In genomic region chr17:74875970-74876593, GRCh38 we compare ENCODE assay signal across 1 cellular context.
TF ChIP-seq lines count a peak whose summit lies in the region.

No MANE protein-coding gene starts in this region.

TF ChIP-seq in K562, 482 proteins besides CTCF, POLR2A, EP300 and RAD21 (continued from another document and continues in another):
- TF ChIP-seq MLLT1 (IDR thresholded peaks at IDR 0.05) (peak; percentile 11 to 63; a peak in 1 of 4 replicates), MTA3 (IDR thresholded peaks at IDR 0.05; ENCODE audit: borderline replicate concordance) (0 out of 2 replicates have a peak, but pooled peaks have one; percentile 62), SNAPC5 (CRISPR knock-in tag; IDR thresholded peaks at IDR 0.05) (no peak), ZNF780A (CRISPR knock-in tag; IDR thresholded peaks at IDR 0.05) (no peak), EP400 (IDR thresholded peaks at IDR 0.05) (peak; percentile 53), RBFOX2 (IDR thresholded peaks at IDR 0.05; ENCODE audit: low read depth, low read length) (peak; percentile 54; the same call in 1 of the 2 replicates), L3MBTL2 (IDR thresholded peaks at IDR 0.05) (peak; percentile 87), ZNF277 (CRISPR knock-in tag; IDR thresholded peaks at IDR 0.05; ENCODE audit: borderline replicate concordance) (no peak), ZBTB5 (IDR thresholded peaks at IDR 0.05) (no peak), ZNF316 (IDR thresholded peaks at IDR 0.05) (peak; percentile 98), TAF15 (IDR thresholded peaks at IDR 0.05; ENCODE audit: low read depth, low read length) (no peak), KDM1A (IDR thresholded peaks at IDR 0.05) (peak; percentile 67 to 78), ATF3 (IDR thresholded peaks at IDR 0.05) (peak; percentile 32; the same call in 1 of the 2 replicates), ATF3 (CRISPR knock-in tag; conservative IDR thresholded peaks at IDR 0.05) (no peak), ZNF512 (tag; IDR thresholded peaks at IDR 0.05) (no peak), NKRF (IDR thresholded peaks at IDR 0.05; ENCODE audit: borderline replicate concordance) (no peak), TFAP4 (CRISPR knock-in tag; IDR thresholded peaks at IDR 0.05; ENCODE audit: borderline replicate concordance) (peak; percentile 53), SMAD3 (CRISPR knock-in tag; conservative IDR thresholded peaks at IDR 0.05) (peak; percentile 75), EHMT2 (IDR thresholded peaks at IDR 0.05) (peak; percentile 75), CCAR2 (IDR thresholded peaks at IDR 0.05; ENCODE audit: low read depth, low read length) (no peak), PPARD (CRISPR knock-in tag; IDR thresholded peaks at IDR 0.05) (no peak), KAT8 (IDR thresholded peaks at IDR 0.05; ENCODE audit: low read depth) (no peak), ZNF407 (IDR thresholded peaks at IDR 0.05; ENCODE audit: low read depth) (no peak), TCF7L2 (IDR thresholded peaks at IDR 0.05; ENCODE audit: low read depth, low read length) (no peak), ZNF165 (CRISPR knock-in tag; IDR thresholded peaks at IDR 0.05; ENCODE audit: borderline replicate concordance) (no peak), HDAC1 (IDR thresholded peaks at IDR 0.05) (0 out of 4 replicates have a peak, but pooled peaks of 1 of the 2 experiments have one; percentile 64), NFE2 (IDR thresholded peaks at IDR 0.05; ENCODE audit: low read depth) (peak; percentile 95), TRIM28 (IDR thresholded peaks at IDR 0.05) (0 out of 2 replicates have a peak, but pooled peaks have one; percentile 39), ZFX (CRISPR knock-in tag; IDR thresholded peaks at IDR 0.05) (peak; percentile 90), ATF4 (CRISPR knock-in tag; IDR thresholded peaks at IDR 0.05) (no peak; the same call in 1 of the 2 replicates), HNRNPL (IDR thresholded peaks at IDR 0.05; ENCODE audit: low read depth, low read length) (no peak), GATA2 (CRISPR knock-in tag; IDR thresholded peaks at IDR 0.05) (no peak; the same call in 1 of the 2 replicates), ZBTB2 (IDR thresholded peaks at IDR 0.05) (peak; percentile 55; the same call in 1 of the 2 replicates), ZFP1 (CRISPR knock-in tag; IDR thresholded peaks at IDR 0.05) (no peak), ARNT (IDR thresholded peaks at IDR 0.05) (0 out of 4 replicates have a peak, but pooled peaks of 1 of the 2 experiments have one; percentile 55)
